In genomic region chr6:159508966-159509365, GRCh38 we compare ENCODE assay signal across 8 cellular contexts.
"Had no signal": no experiment of that assay in that cellular context is flagged by ENCODE, and none has a peak within 500 bp of the region (broad histone marks: within the 10 kb centered on the region; RNA-seq: fewer than 3 reads in every experiment).

No MANE protein-coding gene starts in this region.

- ATAC-seq: GM12878 had no signal

- DNase-seq: GDM1, GF-D8 had no signal

- H3K4me3 ChIP-seq: GM12878 had no signal

- FAIRE-seq: G401.6, GM12878, GM12891, GM12892, GM18507, GM19239 had no signal
